ENCODE assay signal across 8 cellular contexts in genomic region chr10:88270871-88271713, GRCh38.
DNase-seq lines count a peak whose midpoint lies in the region; ATAC-seq, FAIRE-seq and TF ChIP-seq lines count a peak whose summit lies in the region.

No MANE protein-coding gene starts in this region.

- no peak for TF ChIP-seq CTCF in epithelial cell of esophagus (IDR thresholded peaks at IDR 0.05; ENCODE audit: insufficient read depth, low read depth, low read length, missing control alignments)
- no peak for TF ChIP-seq CTCF in D721Med (IDR thresholded peaks at IDR 0.05; ENCODE audit: insufficient read depth, missing control alignments)
- no peak for TF ChIP-seq CTCF in WTC11 (IDR thresholded peaks at IDR 0.05)

- H3K9me3 Mint-ChIP-seq in T-helper 2 cell treated with Interferon-gamma antibody and Interleukin-4, amounts not matched to agents 5 μg/mL and 100 μg/mL, for 36 hours: no peaks in the 10 kb centered on the region
- H3K9me3 Mint-ChIP-seq in WTC11: no peaks in the 10 kb centered on the region

- no peak overlapping the region for H3K4me3 ChIP-seq in epithelial cell of esophagus (ENCODE audit: low read length)

- H3K4me1 Mint-ChIP-seq in T-helper 2 cell treated with Interferon-gamma antibody and Interleukin-4, amounts not matched to agents 5 μg/mL and 100 μg/mL, for 36 hours (ENCODE audit: low read depth): peaks cover 57% of the 10 kb centered on the region
- no peaks in the 10 kb centered on the region for H3K4me1 Mint-ChIP-seq in WTC11

- POLR2A ChIA-PET in WTC11 (lab: Charles Lee): no interaction called here

- ATAC-seq in GM19023 (IDR thresholded peaks at IDR 0.05; ENCODE audit: unreplicated experiment): peak; percentile 85
- peak; percentile 83 for ATAC-seq in HG03103 (IDR thresholded peaks at IDR 0.05; ENCODE audit: low read depth, unreplicated experiment)
- no peak for ATAC-seq in WTC11

- peak; percentile 60 for DNase-seq in AG08395 (ENCODE audit: low spot score)
- DNase-seq in T-helper 2 cell treated with Interferon-gamma antibody and Interleukin-4, amounts not matched to agents 5 μg/mL and 100 μg/mL, for 36 hours (ENCODE audit: low spot score): peak; percentile 81
- DNase-seq in epithelial cell of esophagus (ENCODE audit: low read depth): peak; percentile 62
- peak; percentile 29 to 47 for DNase-seq in stimulated activated CD4-positive, alpha-beta T cell treated with anti-CD3 and anti-CD28 coated beads, Interleukin-2, amount 100 ng/mL, for 48 hours
- DNase-seq in D721Med (ENCODE audit: insufficient read length, low spot score): no peak
- no peak for DNase-seq in WTC11 (ENCODE audit: low spot score)

- no peak for FAIRE-seq in D721Med (lab: Jason Lieb, UNC)

- H3K36me3 Mint-ChIP-seq in T-helper 2 cell treated with Interferon-gamma antibody and Interleukin-4, amounts not matched to agents 5 μg/mL and 100 μg/mL, for 36 hours (ENCODE audit: low read depth): peaks cover 5% of the 10 kb centered on the region
- H3K36me3 Mint-ChIP-seq in WTC11: no peaks in the 10 kb centered on the region

- H3K4me3 Mint-ChIP-seq in T-helper 2 cell treated with Interferon-gamma antibody and Interleukin-4, amounts not matched to agents 5 μg/mL and 100 μg/mL, for 36 hours: peak overlapping the region; percentile 76
- no peak overlapping the region for H3K4me3 Mint-ChIP-seq in WTC11

- H3K27me3 Mint-ChIP-seq in T-helper 2 cell treated with Interferon-gamma antibody and Interleukin-4, amounts not matched to agents 5 μg/mL and 100 μg/mL, for 36 hours (ENCODE audit: low read depth): peaks cover 31% of the 10 kb centered on the region
- H3K27me3 Mint-ChIP-seq in WTC11 (ENCODE audit: low read depth): no peaks in the 10 kb centered on the region; the same call in 1 of the 2 replicates

- CTCF ChIA-PET in WTC11 (lab: Charles Lee): no interaction called here

- H3K27ac Mint-ChIP-seq in T-helper 2 cell treated with Interferon-gamma antibody and Interleukin-4, amounts not matched to agents 5 μg/mL and 100 μg/mL, for 36 hours: peak overlapping the region; percentile 94
- no peak overlapping the region for H3K27ac Mint-ChIP-seq in WTC11

TF ChIP-seq in WTC11, 78 proteins besides CTCF, POLR2A, EP300 and RAD21:
- TF ChIP-seq KAT7 (CRISPR knock-in tag; IDR thresholded peaks at IDR 0.05; ENCODE audit: borderline replicate concordance): no peak
- TF ChIP-seq ZMAT4 (CRISPR knock-in tag; IDR thresholded peaks at IDR 0.05): no peak
- no peak for TF ChIP-seq JUN (CRISPR knock-in tag; IDR thresholded peaks at IDR 0.05)

Comparison
In these comparisons a context has a peak if more than half of its experiments do, and no peak if none do; other contexts are left out.
1. DNase-seq: peak in AG08395 (single experiment), T-helper 2 cell treated with Interferon-gamma antibody and Interleukin-4, amounts not matched to agents 5 μg/mL and 100 μg/mL, for 36 hours (single experiment), epithelial cell of esophagus (single experiment) and stimulated activated CD4-positive, alpha-beta T cell treated with anti-CD3 and anti-CD28 coated beads, Interleukin-2, amount 100 ng/mL, for 48 hours (2 of 2); none in D721Med (single experiment) and WTC11 (single experiment).